ENCODE assay signal across 13 cellular contexts in the genomic region with DNA sequence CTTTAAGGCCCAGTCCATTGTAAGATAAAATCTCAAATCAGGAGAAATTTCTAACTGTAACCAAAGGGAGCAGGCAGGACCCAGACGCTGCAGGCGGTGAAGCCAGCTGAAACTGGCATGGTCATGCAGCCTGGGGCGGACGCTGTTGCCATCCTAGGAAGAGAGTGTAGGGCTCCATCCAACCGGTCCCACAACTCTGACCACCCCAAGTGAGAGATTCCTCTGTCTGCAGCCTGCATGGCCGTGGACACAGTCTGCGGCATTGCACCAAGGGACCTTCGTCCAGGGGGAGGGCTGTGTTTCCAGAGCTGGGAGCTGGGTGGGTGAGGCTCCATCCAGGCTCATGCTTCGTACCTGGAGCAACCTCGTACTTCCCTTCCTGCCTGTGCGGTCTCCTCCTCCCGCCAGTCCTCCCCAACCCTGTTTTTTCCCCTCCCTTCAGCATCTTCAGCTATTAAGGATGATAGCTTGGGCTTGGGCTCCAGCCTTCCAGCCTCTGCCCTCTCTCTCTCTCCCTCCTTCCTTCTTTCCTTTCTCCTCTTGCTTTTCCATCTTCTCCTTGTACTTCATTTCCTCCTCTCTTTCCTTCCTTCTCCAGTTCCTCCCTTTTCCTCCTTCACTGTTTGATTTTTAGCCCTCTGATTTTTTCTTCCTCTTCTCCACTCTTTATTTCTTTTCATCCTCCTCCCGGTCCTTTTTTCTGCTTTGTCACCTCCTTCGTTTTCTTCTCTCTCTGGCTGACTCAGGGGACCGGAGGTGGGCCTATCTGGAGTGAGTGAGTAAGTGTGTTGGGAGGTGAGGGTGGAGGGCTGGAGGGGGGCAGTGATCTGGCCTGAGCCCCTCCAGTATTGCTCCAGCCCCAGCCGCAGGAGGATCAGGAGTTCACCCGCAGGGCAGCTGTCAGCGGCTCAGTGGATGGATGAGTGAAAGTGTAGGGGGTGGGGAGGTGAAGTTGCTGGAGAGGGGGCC. TPM values are rescaled to one million over a fixed set of nuclear protein-coding genes. Genes with fewer than 3 reads are reported as not detected.
DNase-seq lines count a peak whose midpoint lies in the region; ATAC-seq, FAIRE-seq and TF ChIP-seq lines count a peak whose summit lies in the region.
"Had no signal": no experiment of that assay in that cellular context is flagged by ENCODE, and none has a peak within 500 bp of the region (broad histone marks: within the 10 kb centered on the region; RNA-seq: fewer than 3 reads in every experiment).

No MANE protein-coding gene starts in this region.

- 77% methylated on average over 10 of the region's 18 CpGs for WGBS in mammary epithelial cell (ENCODE audit: low coverage, missing lambda C conversion rate)
- 35 to 38% methylated on average over 18 of the region's 18 CpGs for WGBS in pancreas, 2 donors

- H3K9me3 Mint-ChIP-seq in nephron, result no peaks in the 10 kb centered on the region
- H3K9me3 Mint-ChIP-seq: central memory CD8-positive, alpha-beta T cell had no signal

- peak overlapping the region; percentile 59 to 85 (median 83) for H3K27ac Mint-ChIP-seq in nephron

- BruUV-seq in mammary epithelial cell (replicated peaks; lab: Mats Ljungman, UMichigan), result no TSS peak

- H3K4me2 ChIP-seq in mammary epithelial cell (ENCODE audit: insufficient read depth, low read depth, low read length), result no peak overlapping the region

- H3K27ac ChIP-seq in mammary epithelial cell (ENCODE audit: insufficient read depth, low read depth, low read length), result no peak overlapping the region
- no peak overlapping the region for H3K27ac ChIP-seq in pancreas
- H3K27ac ChIP-seq: thoracic aorta had no signal

- H3K27me3 Mint-ChIP-seq in nephron (ENCODE audit: low read depth), result peaks cover 46% of the 10 kb centered on the region

- intact Hi-C loops in mammary epithelial cell (cut with micrococcal nuclease), result no loop called here
- intact Hi-C loops in pancreas (cut with DNase I), result no loop called here

- CTCF ChIA-PET in mammary epithelial cell (lab: Charles Lee; ENCODE audit: low non-redundant PET), result no interaction called here

- H3K36me3 ChIP-seq in H7 (replicated peaks; ENCODE audit: control insufficient read depth, insufficient read depth, low read length) (no peaks in the 10 kb centered on the region), mammary epithelial cell (ENCODE audit: insufficient read depth, low read length) (no peaks in the 10 kb centered on the region), pancreas (no peaks in the 10 kb centered on the region)
- H3K36me3 ChIP-seq: thoracic aorta had no signal

- in situ Hi-C loops in mammary epithelial cell (cut with MboI; ENCODE audit: low sequenced_read_pairs in 2 of 2), result no loop called here

- TF ChIP-seq CTCF in mammary epithelial cell (conservative IDR thresholded peaks at IDR 0.05 in 1 of 2, IDR thresholded peaks at IDR 0.05 in 1 of 2; ENCODE audit: extremely low read depth in 1 of 2, insufficient read depth in 1 of 2, low read depth in 1 of 2, low read length in 2 of 2) (no peak), nephron (IDR thresholded peaks at IDR 0.05; ENCODE audit: unreplicated experiment in 3 of 3) (no peak), pancreas (IDR thresholded peaks at IDR 0.05) (no peak)

- H3K27me3 ChIP-seq in H7 (ENCODE audit: control insufficient read depth, insufficient read depth, low read length), result no peaks in the 10 kb centered on the region; the same call in 1 of the 2 replicates
- no peaks in the 10 kb centered on the region for H3K27me3 ChIP-seq in mammary epithelial cell (ENCODE audit: insufficient read depth, low read length)
- H3K27me3 ChIP-seq in pancreas, result no peaks in the 10 kb centered on the region

- peak; percentile 69 for DNase-seq in H7
- peak; percentile 95 for DNase-seq in NCI-H226
- no peak for DNase-seq in mammary epithelial cell
- DNase-seq in pancreas, result no peak
- no peak for DNase-seq in NCI-H510A treated with DMSO at 0.1 percent for 48 hours (lab: John Stamatoyannopoulos, UW)
- DNase-seq in DMS 273 (lab: John Stamatoyannopoulos, UW; ENCODE audit: unreplicated experiment), result no peak
- no peak for DNase-seq in CD1c-positive myeloid dendritic cell (ENCODE audit: extremely low spot score)
- DNase-seq: DMS153, foreskin melanocyte, NCI-H1436 had no signal

- no peak for ATAC-seq in pancreas

- no peaks in the 10 kb centered on the region for H3K9me3 ChIP-seq in mammary epithelial cell (replicated peaks; ENCODE audit: insufficient read depth, low read length)
- no peaks in the 10 kb centered on the region for H3K9me3 ChIP-seq in pancreas
- H3K9me3 ChIP-seq: thoracic aorta had no signal

- no peaks in the 10 kb centered on the region for H3K36me3 Mint-ChIP-seq in nephron (ENCODE audit: low read depth)

- H3K4me3 Mint-ChIP-seq in nephron, result peak overlapping the region in 2 of 3 experiments; percentile 40 to 53
- H3K4me3 Mint-ChIP-seq: central memory CD8-positive, alpha-beta T cell had no signal

- no peaks in the 10 kb centered on the region for H4K20me1 ChIP-seq in mammary epithelial cell (ENCODE audit: insufficient read depth, low read length)

- H2AFZ ChIP-seq in mammary epithelial cell (ENCODE audit: low read depth, low read length), result peak overlapping the region; percentile 35

- dilution Hi-C loops in mammary epithelial cell (cut with HindIII; ENCODE audit: low sequenced_read_pairs), result no loop called here

- H3K79me2 ChIP-seq in mammary epithelial cell (ENCODE audit: insufficient read depth, low read length), result no peaks in the 10 kb centered on the region

- H3K9ac ChIP-seq in mammary epithelial cell (ENCODE audit: insufficient read depth, low read length), result no peak overlapping the region

- no peak overlapping the region for H3K4me3 ChIP-seq in H7 (ENCODE audit: insufficient read depth, low read depth, low read length)
- no peak overlapping the region for H3K4me3 ChIP-seq in mammary epithelial cell (replicated peaks in 1 of 3; ENCODE audit: insufficient read depth in 1 of 3, low read depth in 2 of 3, low read length in 3 of 3)
- H3K4me3 ChIP-seq in pancreas, result no peak overlapping the region
- H3K4me3 ChIP-seq: thoracic aorta had no signal

- peaks cover 53% of the 10 kb centered on the region for H3K4me1 Mint-ChIP-seq in nephron
- H3K4me1 Mint-ChIP-seq: central memory CD8-positive, alpha-beta T cell had no signal

- H3K4me1 ChIP-seq in mammary epithelial cell (ENCODE audit: insufficient read depth, low read length) (peaks cover 25% of the 10 kb centered on the region), pancreas (no peaks in the 10 kb centered on the region)

- FAIRE-seq in pancreas (lab: Jason Lieb, UNC), result no peak

RNA-seq across cellular contexts. Expression of a gene that starts 17.0 kb away (rescaled TPM):
- 14.2 and 23.1 TPM in 2 replicates for total RNA-seq in H7 (2014; rRNA removed; shearing (Covaris generic))
- total RNA-seq in mammary epithelial cell (not detected), pancreas (not detected)
- polyA plus RNA-seq in mammary epithelial cell (not detected), pancreas (under 1 TPM in 1 of 2 donors, not detected in 1; 0.05 TPM)
- polyA minus RNA-seq in mammary epithelial cell, result not detected
- total RNA-seq: thoracic aorta had no signal

RNA-seq across cellular contexts. Expression of a gene that starts 28.4 kb away (rescaled TPM):
- 65.4 and 74.7 TPM in 2 replicates for total RNA-seq in H7 (2014; rRNA removed; shearing (Covaris generic))
- 10 to 100 TPM; 21.2 to 70.3 TPM for total RNA-seq in mammary epithelial cell
- polyA plus RNA-seq in mammary epithelial cell, result 19.0 TPM
- 54.6 TPM for polyA minus RNA-seq in mammary epithelial cell
- 10 to 100 TPM; 21.6 to 38.4 (median 32.2) TPM for total RNA-seq in pancreas
- 10 to 100 TPM; 20.1 to 26.5 TPM for polyA plus RNA-seq in pancreas

Comparison
In these comparisons a context has a peak if more than half of its experiments do, and no peak if none do; other contexts are left out.
1. DNase-seq: peak in H7 (single experiment) and NCI-H226 (single experiment); none in mammary epithelial cell (single experiment), pancreas (0 of 6), NCI-H510A treated with DMSO at 0.1 percent for 48 hours (single experiment), DMS 273 (single experiment) and CD1c-positive myeloid dendritic cell (single experiment).
2. RNA of a gene that starts 17.0 kb away (total RNA-seq): 14.2 to 23.1 TPM in H7; not detected in mammary epithelial cell and not detected in pancreas; every median in the first group is over 10 times any median in the second.